In the genomic region with DNA sequence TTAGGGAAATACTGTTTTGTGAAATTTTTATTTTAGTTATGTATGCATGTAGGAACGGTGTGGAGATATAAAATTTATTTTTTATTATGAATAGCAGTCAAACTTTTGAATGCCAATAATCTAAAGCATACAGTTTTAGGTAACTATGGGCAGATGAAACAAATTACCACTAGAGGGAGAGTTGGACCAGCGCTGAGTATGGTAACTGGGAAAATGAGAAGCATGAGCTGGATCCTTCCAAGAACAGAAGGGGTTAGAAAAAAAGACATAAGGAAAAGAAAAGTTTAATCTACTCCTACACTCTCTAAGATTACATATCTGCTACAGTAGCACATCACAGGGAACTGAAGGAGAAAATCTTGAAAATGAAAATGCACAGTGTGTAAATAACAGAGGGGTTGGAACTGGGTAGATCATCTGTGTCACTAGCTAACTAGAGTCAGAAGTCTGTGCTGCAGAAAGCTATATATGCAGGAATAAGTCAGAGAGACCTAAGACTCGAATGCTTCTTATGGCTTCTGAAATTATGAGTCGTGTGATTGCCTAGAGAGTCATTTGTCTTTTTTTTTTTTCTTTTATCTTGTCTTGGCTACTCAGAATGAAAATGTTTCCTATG, we compare ENCODE assay signal across 10 cellular contexts. TPM values are rescaled to one million over a fixed set of nuclear protein-coding genes. Genes with fewer than 3 reads are reported as not detected.
DNase-seq lines count a peak whose midpoint lies in the region; ATAC-seq and TF ChIP-seq lines count a peak whose summit lies in the region.
"Had no signal": no experiment of that assay in that cellular context is flagged by ENCODE, and none has a peak within 500 bp of the region (broad histone marks: within the 10 kb centered on the region; RNA-seq: fewer than 3 reads in every experiment).

No MANE protein-coding gene starts in this region.

- ATAC-seq in HG03280 (IDR thresholded peaks at IDR 0.05; ENCODE audit: unreplicated experiment) (no peak), GM18907 (IDR thresholded peaks at IDR 0.05; ENCODE audit: unreplicated experiment) (no peak)

- TF ChIP-seq CTCF in GM13977 (IDR thresholded peaks at IDR 0.05; ENCODE audit: extremely low read depth, insufficient read depth, missing control alignments) (peak; percentile 36), osteocyte (IDR thresholded peaks at IDR 0.05) (peak; percentile 50)

- no peaks in the 10 kb centered on the region for H3K9me3 Mint-ChIP-seq in osteocyte (ENCODE audit: unreplicated experiment)

- no peak overlapping the region for H3K27ac Mint-ChIP-seq in osteocyte (ENCODE audit: unreplicated experiment)

- H3K4me1 Mint-ChIP-seq in osteocyte (ENCODE audit: unreplicated experiment): no peaks in the 10 kb centered on the region

- in situ Hi-C loops in GM13977 (cut with MboI; ENCODE audit: low pct_unique_long_range_greater_than_20kb, low sequenced_read_pairs, unreplicated experiment): loop anchor here (25.0 kb wide), 2 partner anchors 104 to 846 kb away; no protein-coding TSS in a partner anchor

- H3K27me3 Mint-ChIP-seq in osteocyte (ENCODE audit: unreplicated experiment): no peaks in the 10 kb centered on the region

- DNase-seq in GM13977 (ENCODE audit: low spot score): no peak
- DNase-seq in NCI-H1105 treated with DMSO at 0.1 percent for 48 hours (lab: John Stamatoyannopoulos, UW): peak; percentile 31
- DNase-seq in cerebellar cortex (ENCODE audit: low spot score): peak; percentile 22
- DNase-seq in osteocyte (ENCODE audit: extremely low spot score, unreplicated experiment): no peak
- DNase-seq in activated CD4-positive, alpha-beta T cell treated with anti-CD3 and anti-CD28 coated beads, Interleukin-2, amount 50 U/mL, for 1 hour: no peak
- DNase-seq in mucosa of gallbladder (ENCODE audit: low spot score): no peak
- DNase-seq: left cardiac atrium had no signal

- no peak overlapping the region for H3K4me3 Mint-ChIP-seq in osteocyte (ENCODE audit: unreplicated experiment)

- H3K36me3 Mint-ChIP-seq in osteocyte (ENCODE audit: unreplicated experiment): no peaks in the 10 kb centered on the region

RNA-seq across cellular contexts. Expression of a gene that starts 15.6 kb away (rescaled TPM):
- total RNA-seq in osteocyte (not detected in 2 replicates), mucosa of gallbladder (0.66 TPM)
- total RNA-seq: left cardiac atrium, NCI-H460 had no signal

RNA-seq across cellular contexts. Expression of a gene that starts 46.7 kb away (rescaled TPM):
- total RNA-seq in osteocyte (not detected in 2 replicates), mucosa of gallbladder (8.1 TPM)
- total RNA-seq: left cardiac atrium, NCI-H460 had no signal

Comparison
In these comparisons a context has a peak if more than half of its experiments do, and no peak if none do; other contexts are left out.
1. DNase-seq: peak in NCI-H1105 treated with DMSO at 0.1 percent for 48 hours (single experiment) and cerebellar cortex (single experiment); none in GM13977 (single experiment), osteocyte (single experiment), activated CD4-positive, alpha-beta T cell treated with anti-CD3 and anti-CD28 coated beads, Interleukin-2, amount 50 U/mL, for 1 hour (single experiment) and mucosa of gallbladder (single experiment).